Comparison of ENCODE assay signal across 14 cellular contexts in genomic region chr11:58658553-58659080, GRCh38. TPM values are rescaled to one million over a fixed set of nuclear protein-coding genes. Genes with fewer than 3 reads are reported as not detected.
DNase-seq lines count a peak whose midpoint lies in the region; ATAC-seq, FAIRE-seq and TF ChIP-seq lines count a peak whose summit lies in the region.
"Had no signal": no experiment of that assay in that cellular context is flagged by ENCODE, and none has a peak within 500 bp of the region (broad histone marks: within the 10 kb centered on the region; RNA-seq: fewer than 3 reads in every experiment).

No MANE protein-coding gene starts in this region.

- H3K79me2 ChIP-seq in keratinocyte (ENCODE audit: control insufficient read depth, insufficient read depth, low read length), result no peaks in the 10 kb centered on the region

- peak; percentile 81 for FAIRE-seq in keratinocyte (lab: Jason Lieb, UNC)
- FAIRE-seq: H54, RCC 7860 had no signal

- H3K27me3 ChIP-seq in WERI-Rb-1 (ENCODE audit: insufficient read depth, low read depth, severe bottlenecking), result peaks cover 20% of the 10 kb centered on the region
- no peaks in the 10 kb centered on the region for H3K27me3 ChIP-seq in keratinocyte (ENCODE audit: control insufficient read depth, extremely low read depth, insufficient read depth, low read length)

- H3K27me3 Mint-ChIP-seq in Calu3 (ENCODE audit: unreplicated experiment), result no peaks in the 10 kb centered on the region

- H3K4me3 Mint-ChIP-seq in Calu3 (ENCODE audit: low read depth, unreplicated experiment), result peak overlapping the region; percentile 53
- H3K4me3 Mint-ChIP-seq: CD4-positive, alpha-beta T cell; IgD-negative memory B cell had no signal

- H3K36me3 Mint-ChIP-seq in Calu3 (ENCODE audit: insufficient read depth, unreplicated experiment), result peaks cover 7% of the 10 kb centered on the region
- H3K36me3 Mint-ChIP-seq: IgD-negative memory B cell had no signal

- no peak for TF ChIP-seq CTCF in Calu3 (IDR thresholded peaks at IDR 0.05; ENCODE audit: unreplicated experiment)
- no peak for TF ChIP-seq CTCF in WERI-Rb-1 (IDR thresholded peaks at IDR 0.05; ENCODE audit: low read depth, low read length)
- TF ChIP-seq CTCF in keratinocyte (optimal IDR thresholded peaks at IDR 0.05 in 1 of 3, IDR thresholded peaks at IDR 0.05 in 1 of 3, conservative IDR thresholded peaks at IDR 0.05 in 1 of 3; ENCODE audit: extremely low read depth in 1 of 3, insufficient read depth in 2 of 3, low read length in 3 of 3), result no peak

- no peaks in the 10 kb centered on the region for H3K36me3 ChIP-seq in WERI-Rb-1
- H3K36me3 ChIP-seq in keratinocyte (ENCODE audit: control insufficient read depth in 2 of 2, extremely low read depth in 1 of 2, insufficient read depth in 2 of 2, low read length in 2 of 2), result no peaks in the 10 kb centered on the region

- no TSS peak for BruUV-seq in Calu3 (replicated peaks; lab: Mats Ljungman, UMichigan)

- H3K9ac ChIP-seq in keratinocyte (ENCODE audit: control insufficient read depth, extremely low read depth, insufficient read depth, low read length), result no peak overlapping the region

- H3K9me3 ChIP-seq in WERI-Rb-1 (ENCODE audit: severe bottlenecking), result no peaks in the 10 kb centered on the region
- H3K9me3 ChIP-seq in keratinocyte (ENCODE audit: control insufficient read depth, low read depth, low read length), result no peaks in the 10 kb centered on the region

- no peak overlapping the region for H3K27ac ChIP-seq in WERI-Rb-1
- H3K27ac ChIP-seq in keratinocyte (ENCODE audit: control insufficient read depth, insufficient read depth, low read length), result peak overlapping the region; percentile 23

- CTCF ChIA-PET in Calu3 (lab: Charles Lee), result interaction anchor here (1.2 kb wide), 1 partner anchor 91 kb away, joined by 4 read pairs; no protein-coding TSS in a partner anchor

- dilution Hi-C loops in keratinocyte (cut with MboI; ENCODE audit: extremely low pct_ligation_motif_present, low sequenced_read_pairs), result no loop called here

- no peaks in the 10 kb centered on the region for H3K9me3 Mint-ChIP-seq in Calu3 (ENCODE audit: low read depth, unreplicated experiment)
- H3K9me3 Mint-ChIP-seq: CD4-positive, alpha-beta T cell had no signal

- H3K4me2 ChIP-seq in keratinocyte (ENCODE audit: control insufficient read depth, extremely low read depth, insufficient read depth, low read depth, low read length), result no peak overlapping the region

- no peak for ATAC-seq in GM21423 (IDR thresholded peaks at IDR 0.05; ENCODE audit: unreplicated experiment)

- H3K4me3 ChIP-seq in WERI-Rb-1 (ENCODE audit: low read depth, low read length), result no peak overlapping the region
- no peak overlapping the region for H3K4me3 ChIP-seq in keratinocyte (ENCODE audit: control insufficient read depth in 2 of 3, extremely low read depth in 1 of 3, insufficient read depth in 2 of 3, low read depth in 1 of 3, low read length in 3 of 3)

- intact Hi-C loops in Calu3 (cut with micrococcal nuclease; ENCODE audit: unreplicated experiment), result no loop called here

- peaks cover 52% of the 10 kb centered on the region for H3K4me1 Mint-ChIP-seq in Calu3 (ENCODE audit: low read depth, unreplicated experiment)

- H3K9me1 ChIP-seq in keratinocyte (ENCODE audit: control insufficient read depth, extremely low read depth, insufficient read depth, low read length), result no peaks in the 10 kb centered on the region

- peak overlapping the region; percentile 79 for H3K27ac Mint-ChIP-seq in Calu3 (ENCODE audit: unreplicated experiment)
- H3K27ac Mint-ChIP-seq: CD4-positive, alpha-beta T cell had no signal

- peak; percentile 2 for DNase-seq in Calu3
- peak; percentile 29 for DNase-seq in LoVo (ENCODE audit: low spot score)
- DNase-seq in WERI-Rb-1, result peak; percentile 10
- no peak for DNase-seq in keratinocyte (ENCODE audit: low read depth, low spot score)
- DNase-seq in iPS-NIHi11 (ENCODE audit: low spot score), result no peak
- no peak for DNase-seq in HUDEP-2 (lab: John Stamatoyannopoulos, UW; ENCODE audit: unreplicated experiment in 76 of 76)
- DNase-seq: CD4-positive, alpha-beta T cell; NCI-H446 treated with DMSO at 0.1 percent for 48 hours; NCI-H774; SIG-M5 had no signal

- peaks cover 13% of the 10 kb centered on the region for H3K4me1 ChIP-seq in keratinocyte (ENCODE audit: control insufficient read depth, extremely low read depth, insufficient read depth, low read length)

- no peak overlapping the region for H2AFZ ChIP-seq in keratinocyte (ENCODE audit: control insufficient read depth, low read length)

- H4K20me1 ChIP-seq in keratinocyte (ENCODE audit: control insufficient read depth, extremely low read depth, insufficient read depth, low read length), result no peaks in the 10 kb centered on the region

RNA-seq across cellular contexts. Expression of gene CNTF, which starts 36.2 kb away (rescaled TPM):
- total RNA-seq in Calu3 (2022), result 4.3 and 5.2 TPM in 2 replicates
- polyA plus RNA-seq in keratinocyte, result 0.96 to 1.9 TPM (median 1.3 TPM) in 3 replicates
- 0.14 TPM for polyA plus RNA-seq in keratinocyte (2011; ENCODE audit: low read depth)
- polyA plus RNA-seq in keratinocyte (2011; cell fraction: cytosol; rRNA removed), result 0.58 and 0.79 TPM in 2 replicates
- 2.7 and 3.2 TPM in 2 replicates for polyA plus RNA-seq in keratinocyte (2011; cell fraction: nucleus; rRNA removed)
- polyA plus RNA-seq in keratinocyte (2012; ENCODE audit: low replicate concordance), result 1.0 and 1.2 TPM in 2 replicates
- 1.4 to 8.4 TPM (median 2.8 TPM) in 3 replicates for polyA minus RNA-seq in keratinocyte
- polyA minus RNA-seq in keratinocyte (2011; cell fraction: cytosol; rRNA and poly(A)+ RNA removed), result not detected
- 4.9 and 6.8 TPM in 2 replicates for polyA minus RNA-seq in keratinocyte (2011; cell fraction: nucleus; rRNA and poly(A)+ RNA removed)

Comparison
In these comparisons a context has a peak if more than half of its experiments do, and no peak if none do; other contexts are left out.
1. DNase-seq: peak in Calu3 (single experiment), LoVo (single experiment) and WERI-Rb-1 (single experiment); none in keratinocyte (single experiment), iPS-NIHi11 (single experiment) and HUDEP-2 (0 of 76).